In genomic region chr9:97740848-97741821, GRCh38 we compare ENCODE assay signal across 1 cellular context.
A peak's percentile ranks its signal among the peaks of the same experiment; 100 is the strongest.
TF ChIP-seq lines count a peak whose summit lies in the region.

No MANE protein-coding gene starts in this region.

TF ChIP-seq in WTC11, 78 proteins besides CTCF, POLR2A, EP300 and RAD21 (continued from another document and continues in another):
- TF ChIP-seq, protein P1, sequence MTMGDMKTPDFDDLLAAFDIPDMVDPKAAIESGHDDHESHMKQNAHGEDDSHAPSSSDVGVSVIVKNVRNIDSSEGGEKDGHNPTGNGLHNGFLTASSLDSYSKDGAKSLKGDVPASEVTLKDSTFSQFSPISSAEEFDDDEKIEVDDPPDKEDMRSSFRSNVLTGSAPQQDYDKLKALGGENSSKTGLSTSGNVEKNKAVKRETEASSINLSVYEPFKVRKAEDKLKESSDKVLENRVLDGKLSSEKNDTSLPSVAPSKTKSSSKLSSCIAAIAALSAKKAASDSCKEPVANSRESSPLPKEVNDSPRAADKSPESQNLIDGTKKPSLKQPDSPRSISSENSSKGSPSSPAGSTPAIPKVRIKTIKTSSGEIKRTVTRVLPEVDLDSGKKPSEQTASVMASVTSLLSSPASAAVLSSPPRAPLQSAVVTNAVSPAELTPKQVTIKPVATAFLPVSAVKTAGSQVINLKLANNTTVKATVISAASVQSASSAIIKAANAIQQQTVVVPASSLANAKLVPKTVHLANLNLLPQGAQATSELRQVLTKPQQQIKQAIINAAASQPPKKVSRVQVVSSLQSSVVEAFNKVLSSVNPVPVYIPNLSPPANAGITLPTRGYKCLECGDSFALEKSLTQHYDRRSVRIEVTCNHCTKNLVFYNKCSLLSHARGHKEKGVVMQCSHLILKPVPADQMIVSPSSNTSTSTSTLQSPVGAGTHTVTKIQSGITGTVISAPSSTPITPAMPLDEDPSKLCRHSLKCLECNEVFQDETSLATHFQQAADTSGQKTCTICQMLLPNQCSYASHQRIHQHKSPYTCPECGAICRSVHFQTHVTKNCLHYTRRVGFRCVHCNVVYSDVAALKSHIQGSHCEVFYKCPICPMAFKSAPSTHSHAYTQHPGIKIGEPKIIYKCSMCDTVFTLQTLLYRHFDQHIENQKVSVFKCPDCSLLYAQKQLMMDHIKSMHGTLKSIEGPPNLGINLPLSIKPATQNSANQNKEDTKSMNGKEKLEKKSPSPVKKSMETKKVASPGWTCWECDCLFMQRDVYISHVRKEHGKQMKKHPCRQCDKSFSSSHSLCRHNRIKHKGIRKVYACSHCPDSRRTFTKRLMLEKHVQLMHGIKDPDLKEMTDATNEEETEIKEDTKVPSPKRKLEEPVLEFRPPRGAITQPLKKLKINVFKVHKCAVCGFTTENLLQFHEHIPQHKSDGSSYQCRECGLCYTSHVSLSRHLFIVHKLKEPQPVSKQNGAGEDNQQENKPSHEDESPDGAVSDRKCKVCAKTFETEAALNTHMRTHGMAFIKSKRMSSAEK (CRISPR knock-in tag; IDR thresholded peaks at IDR 0.05; ENCODE audit: borderline replicate concordance) = no peak
- TF ChIP-seq ZMAT4 (CRISPR knock-in tag; IDR thresholded peaks at IDR 0.05) (no peak), GTF2I (CRISPR knock-in tag; conservative IDR thresholded peaks at IDR 0.05) (no peak), GRHL2 (CRISPR knock-in tag; IDR thresholded peaks at IDR 0.05; ENCODE audit: insufficient replicate concordance, severe bottlenecking) (no peak), TEAD1 (CRISPR knock-in tag; IDR thresholded peaks at IDR 0.05) (no peak), RELA (CRISPR knock-in tag; IDR thresholded peaks at IDR 0.05; ENCODE audit: borderline replicate concordance) (no peak), ZNF263 (CRISPR knock-in tag; IDR thresholded peaks at IDR 0.05; ENCODE audit: low read depth) (no peak), ZBTB21 (CRISPR knock-in tag; IDR thresholded peaks at IDR 0.05; ENCODE audit: borderline replicate concordance) (0 out of 2 replicates have a peak, but pooled peaks have one; percentile 31), ZNF138 (CRISPR knock-in tag; conservative IDR thresholded peaks at IDR 0.05) (0 out of 2 replicates have a peak, but pooled peaks have one; percentile 36), ELF4 (CRISPR knock-in tag; IDR thresholded peaks at IDR 0.05; ENCODE audit: low read depth) (no peak), CREM (CRISPR knock-in tag; IDR thresholded peaks at IDR 0.05) (0 out of 2 replicates have a peak, but pooled peaks have one; percentile 37), TEAD4 (CRISPR knock-in tag; IDR thresholded peaks at IDR 0.05) (no peak), USF2 (CRISPR knock-in tag; IDR thresholded peaks at IDR 0.05) (no peak), CREB1 (CRISPR knock-in tag; IDR thresholded peaks at IDR 0.05) (no peak), FOXK1 (CRISPR knock-in tag; IDR thresholded peaks at IDR 0.05) (no peak), OVOL2 (CRISPR knock-in tag; IDR thresholded peaks at IDR 0.05; ENCODE audit: borderline replicate concordance) (no peak), ZNF671 (CRISPR knock-in tag; IDR thresholded peaks at IDR 0.05) (no peak), AR (CRISPR knock-in tag; IDR thresholded peaks at IDR 0.05) (no peak), EMX1 (CRISPR knock-in tag; IDR thresholded peaks at IDR 0.05) (no peak), ZBTB43 (CRISPR knock-in tag; IDR thresholded peaks at IDR 0.05) (no peak), ZNF317 (CRISPR knock-in tag; IDR thresholded peaks at IDR 0.05; ENCODE audit: borderline replicate concordance, low read depth) (no peak), ZNF396 (CRISPR knock-in tag; IDR thresholded peaks at IDR 0.05; ENCODE audit: borderline replicate concordance) (no peak)
- TF ChIP-seq, protein P2, sequence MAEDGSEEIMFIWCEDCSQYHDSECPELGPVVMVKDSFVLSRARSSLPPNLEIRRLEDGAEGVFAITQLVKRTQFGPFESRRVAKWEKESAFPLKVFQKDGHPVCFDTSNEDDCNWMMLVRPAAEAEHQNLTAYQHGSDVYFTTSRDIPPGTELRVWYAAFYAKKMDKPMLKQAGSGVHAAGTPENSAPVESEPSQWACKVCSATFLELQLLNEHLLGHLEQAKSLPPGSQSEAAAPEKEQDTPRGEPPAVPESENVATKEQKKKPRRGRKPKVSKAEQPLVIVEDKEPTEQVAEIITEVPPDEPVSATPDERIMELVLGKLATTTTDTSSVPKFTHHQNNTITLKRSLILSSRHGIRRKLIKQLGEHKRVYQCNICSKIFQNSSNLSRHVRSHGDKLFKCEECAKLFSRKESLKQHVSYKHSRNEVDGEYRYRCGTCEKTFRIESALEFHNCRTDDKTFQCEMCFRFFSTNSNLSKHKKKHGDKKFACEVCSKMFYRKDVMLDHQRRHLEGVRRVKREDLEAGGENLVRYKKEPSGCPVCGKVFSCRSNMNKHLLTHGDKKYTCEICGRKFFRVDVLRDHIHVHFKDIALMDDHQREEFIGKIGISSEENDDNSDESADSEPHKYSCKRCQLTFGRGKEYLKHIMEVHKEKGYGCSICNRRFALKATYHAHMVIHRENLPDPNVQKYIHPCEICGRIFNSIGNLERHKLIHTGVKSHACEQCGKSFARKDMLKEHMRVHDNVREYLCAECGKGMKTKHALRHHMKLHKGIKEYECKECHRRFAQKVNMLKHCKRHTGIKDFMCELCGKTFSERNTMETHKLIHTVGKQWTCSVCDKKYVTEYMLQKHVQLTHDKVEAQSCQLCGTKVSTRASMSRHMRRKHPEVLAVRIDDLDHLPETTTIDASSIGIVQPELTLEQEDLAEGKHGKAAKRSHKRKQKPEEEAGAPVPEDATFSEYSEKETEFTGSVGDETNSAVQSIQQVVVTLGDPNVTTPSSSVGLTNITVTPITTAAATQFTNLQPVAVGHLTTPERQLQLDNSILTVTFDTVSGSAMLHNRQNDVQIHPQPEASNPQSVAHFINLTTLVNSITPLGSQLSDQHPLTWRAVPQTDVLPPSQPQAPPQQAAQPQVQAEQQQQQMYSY (CRISPR knock-in tag; IDR thresholded peaks at IDR 0.05) = no peak
- TF ChIP-seq, protein P3, sequence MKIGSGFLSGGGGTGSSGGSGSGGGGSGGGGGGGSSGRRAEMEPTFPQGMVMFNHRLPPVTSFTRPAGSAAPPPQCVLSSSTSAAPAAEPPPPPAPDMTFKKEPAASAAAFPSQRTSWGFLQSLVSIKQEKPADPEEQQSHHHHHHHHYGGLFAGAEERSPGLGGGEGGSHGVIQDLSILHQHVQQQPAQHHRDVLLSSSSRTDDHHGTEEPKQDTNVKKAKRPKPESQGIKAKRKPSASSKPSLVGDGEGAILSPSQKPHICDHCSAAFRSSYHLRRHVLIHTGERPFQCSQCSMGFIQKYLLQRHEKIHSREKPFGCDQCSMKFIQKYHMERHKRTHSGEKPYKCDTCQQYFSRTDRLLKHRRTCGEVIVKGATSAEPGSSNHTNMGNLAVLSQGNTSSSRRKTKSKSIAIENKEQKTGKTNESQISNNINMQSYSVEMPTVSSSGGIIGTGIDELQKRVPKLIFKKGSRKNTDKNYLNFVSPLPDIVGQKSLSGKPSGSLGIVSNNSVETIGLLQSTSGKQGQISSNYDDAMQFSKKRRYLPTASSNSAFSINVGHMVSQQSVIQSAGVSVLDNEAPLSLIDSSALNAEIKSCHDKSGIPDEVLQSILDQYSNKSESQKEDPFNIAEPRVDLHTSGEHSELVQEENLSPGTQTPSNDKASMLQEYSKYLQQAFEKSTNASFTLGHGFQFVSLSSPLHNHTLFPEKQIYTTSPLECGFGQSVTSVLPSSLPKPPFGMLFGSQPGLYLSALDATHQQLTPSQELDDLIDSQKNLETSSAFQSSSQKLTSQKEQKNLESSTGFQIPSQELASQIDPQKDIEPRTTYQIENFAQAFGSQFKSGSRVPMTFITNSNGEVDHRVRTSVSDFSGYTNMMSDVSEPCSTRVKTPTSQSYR (CRISPR knock-in tag; IDR thresholded peaks at IDR 0.05) = no peak; the same call in 1 of the 2 replicates
- TF ChIP-seq, protein P4, sequence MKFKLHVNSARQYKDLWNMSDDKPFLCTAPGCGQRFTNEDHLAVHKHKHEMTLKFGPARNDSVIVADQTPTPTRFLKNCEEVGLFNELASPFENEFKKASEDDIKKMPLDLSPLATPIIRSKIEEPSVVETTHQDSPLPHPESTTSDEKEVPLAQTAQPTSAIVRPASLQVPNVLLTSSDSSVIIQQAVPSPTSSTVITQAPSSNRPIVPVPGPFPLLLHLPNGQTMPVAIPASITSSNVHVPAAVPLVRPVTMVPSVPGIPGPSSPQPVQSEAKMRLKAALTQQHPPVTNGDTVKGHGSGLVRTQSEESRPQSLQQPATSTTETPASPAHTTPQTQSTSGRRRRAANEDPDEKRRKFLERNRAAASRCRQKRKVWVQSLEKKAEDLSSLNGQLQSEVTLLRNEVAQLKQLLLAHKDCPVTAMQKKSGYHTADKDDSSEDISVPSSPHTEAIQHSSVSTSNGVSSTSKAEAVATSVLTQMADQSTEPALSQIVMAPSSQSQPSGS (CRISPR knock-in tag; IDR thresholded peaks at IDR 0.05; ENCODE audit: borderline replicate concordance, low read depth) = no peak
- TF ChIP-seq, protein P5, sequence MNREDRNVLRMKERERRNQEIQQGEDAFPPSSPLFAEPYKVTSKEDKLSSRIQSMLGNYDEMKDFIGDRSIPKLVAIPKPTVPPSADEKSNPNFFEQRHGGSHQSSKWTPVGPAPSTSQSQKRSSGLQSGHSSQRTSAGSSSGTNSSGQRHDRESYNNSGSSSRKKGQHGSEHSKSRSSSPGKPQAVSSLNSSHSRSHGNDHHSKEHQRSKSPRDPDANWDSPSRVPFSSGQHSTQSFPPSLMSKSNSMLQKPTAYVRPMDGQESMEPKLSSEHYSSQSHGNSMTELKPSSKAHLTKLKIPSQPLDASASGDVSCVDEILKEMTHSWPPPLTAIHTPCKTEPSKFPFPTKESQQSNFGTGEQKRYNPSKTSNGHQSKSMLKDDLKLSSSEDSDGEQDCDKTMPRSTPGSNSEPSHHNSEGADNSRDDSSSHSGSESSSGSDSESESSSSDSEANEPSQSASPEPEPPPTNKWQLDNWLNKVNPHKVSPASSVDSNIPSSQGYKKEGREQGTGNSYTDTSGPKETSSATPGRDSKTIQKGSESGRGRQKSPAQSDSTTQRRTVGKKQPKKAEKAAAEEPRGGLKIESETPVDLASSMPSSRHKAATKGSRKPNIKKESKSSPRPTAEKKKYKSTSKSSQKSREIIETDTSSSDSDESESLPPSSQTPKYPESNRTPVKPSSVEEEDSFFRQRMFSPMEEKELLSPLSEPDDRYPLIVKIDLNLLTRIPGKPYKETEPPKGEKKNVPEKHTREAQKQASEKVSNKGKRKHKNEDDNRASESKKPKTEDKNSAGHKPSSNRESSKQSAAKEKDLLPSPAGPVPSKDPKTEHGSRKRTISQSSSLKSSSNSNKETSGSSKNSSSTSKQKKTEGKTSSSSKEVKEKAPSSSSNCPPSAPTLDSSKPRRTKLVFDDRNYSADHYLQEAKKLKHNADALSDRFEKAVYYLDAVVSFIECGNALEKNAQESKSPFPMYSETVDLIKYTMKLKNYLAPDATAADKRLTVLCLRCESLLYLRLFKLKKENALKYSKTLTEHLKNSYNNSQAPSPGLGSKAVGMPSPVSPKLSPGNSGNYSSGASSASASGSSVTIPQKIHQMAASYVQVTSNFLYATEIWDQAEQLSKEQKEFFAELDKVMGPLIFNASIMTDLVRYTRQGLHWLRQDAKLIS (CRISPR knock-in tag; IDR thresholded peaks at IDR 0.05; ENCODE audit: borderline replicate concordance) = 0 out of 2 replicates have a peak, but pooled peaks have one; percentile 53
- TF ChIP-seq, protein P6, sequence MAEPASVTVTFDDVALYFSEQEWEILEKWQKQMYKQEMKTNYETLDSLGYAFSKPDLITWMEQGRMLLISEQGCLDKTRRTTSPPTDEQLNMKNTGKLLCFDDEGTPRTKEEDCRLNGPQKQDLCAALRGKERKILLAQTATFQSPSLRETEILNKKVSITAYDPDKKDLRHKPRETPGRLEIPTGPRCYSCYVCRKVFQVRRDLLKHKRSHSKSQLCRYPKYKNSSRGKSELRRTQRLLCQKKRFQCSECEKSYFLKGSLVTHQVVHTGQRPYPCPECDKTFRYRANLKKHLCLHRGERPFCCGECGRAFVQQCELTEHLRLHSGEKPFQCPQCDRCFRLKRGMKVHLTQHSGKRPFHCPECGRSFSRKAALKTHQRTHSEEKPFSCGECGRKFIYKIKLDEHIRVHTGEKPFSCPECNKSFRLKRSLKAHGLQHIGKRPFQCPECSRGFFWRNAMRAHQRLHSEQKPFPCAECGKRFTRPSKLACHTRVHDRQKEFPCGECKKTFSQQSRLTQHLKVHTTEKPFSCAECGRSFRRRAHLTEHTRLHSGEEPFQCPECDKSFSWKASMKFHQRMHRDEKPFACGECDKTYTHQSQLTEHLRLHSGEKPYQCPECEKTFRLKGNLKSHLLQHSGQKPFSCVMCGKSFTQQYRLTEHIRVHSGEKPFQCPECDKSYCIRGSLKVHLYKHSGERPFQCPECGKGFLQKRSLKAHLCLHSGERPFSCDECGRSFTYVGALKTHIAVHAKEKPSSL (CRISPR knock-in tag; conservative IDR thresholded peaks at IDR 0.05) = no peak
